Comparison of ENCODE assay signal across 1 cellular context in genomic region chr1:197775282-197776262, GRCh38.
TF ChIP-seq lines count a peak whose summit lies in the region.

A gene with protein sequence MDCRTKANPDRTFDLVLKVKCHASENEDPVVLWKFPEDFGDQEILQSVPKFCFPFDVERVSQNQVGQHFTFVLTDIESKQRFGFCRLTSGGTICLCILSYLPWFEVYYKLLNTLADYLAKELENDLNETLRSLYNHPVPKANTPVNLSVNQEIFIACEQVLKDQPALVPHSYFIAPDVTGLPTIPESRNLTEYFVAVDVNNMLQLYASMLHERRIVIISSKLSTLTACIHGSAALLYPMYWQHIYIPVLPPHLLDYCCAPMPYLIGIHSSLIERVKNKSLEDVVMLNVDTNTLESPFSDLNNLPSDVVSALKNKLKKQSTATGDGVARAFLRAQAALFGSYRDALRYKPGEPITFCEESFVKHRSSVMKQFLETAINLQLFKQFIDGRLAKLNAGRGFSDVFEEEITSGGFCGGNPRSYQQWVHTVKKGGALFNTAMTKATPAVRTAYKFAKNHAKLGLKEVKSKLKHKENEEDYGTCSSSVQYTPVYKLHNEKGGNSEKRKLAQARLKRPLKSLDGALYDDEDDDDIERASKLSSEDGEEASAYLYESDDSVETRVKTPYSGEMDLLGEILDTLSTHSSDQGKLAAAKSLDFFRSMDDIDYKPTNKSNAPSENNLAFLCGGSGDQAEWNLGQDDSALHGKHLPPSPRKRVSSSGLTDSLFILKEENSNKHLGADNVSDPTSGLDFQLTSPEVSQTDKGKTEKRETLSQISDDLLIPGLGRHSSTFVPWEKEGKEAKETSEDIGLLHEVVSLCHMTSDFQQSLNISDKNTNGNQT (minus strand): TSS chr1:197775480. CDS start chr1:197775155, 325 bp downstream.

TF ChIP-seq in HEK293, 187 proteins besides CTCF, POLR2A, EP300 and RAD21 (continued from another document):
- TF ChIP-seq ZNF23 (tag by site-specific recombination; IDR thresholded peaks at IDR 0.05; ENCODE audit: borderline replicate concordance) (no peak), KLF8 (tag by site-specific recombination; IDR thresholded peaks at IDR 0.05) (peak; percentile 72; the same call in 1 of the 2 replicates), ZNF548 (tag by site-specific recombination; IDR thresholded peaks at IDR 0.05) (no peak), ZNF335 (tag by site-specific recombination; conservative IDR thresholded peaks at IDR 0.05) (peak; percentile 77), ZNF26 (tag by site-specific recombination; IDR thresholded peaks at IDR 0.05) (no peak), ZNF366 (tag by site-specific recombination; conservative IDR thresholded peaks at IDR 0.05) (no peak), ZNF529 (tag by site-specific recombination; IDR thresholded peaks at IDR 0.05; ENCODE audit: insufficient replicate concordance) (no peak), SCRT2 (tag by site-specific recombination; IDR thresholded peaks at IDR 0.05) (no peak), HOXD13 (CRISPR knock-in tag; IDR thresholded peaks at IDR 0.05; ENCODE audit: borderline replicate concordance) (no peak), ZBTB8A (tag by site-specific recombination; IDR thresholded peaks at IDR 0.05) (peak; percentile 73), ZNF16 (tag by site-specific recombination; IDR thresholded peaks at IDR 0.05; ENCODE audit: low read depth) (no peak), ZNF549 (tag by site-specific recombination; IDR thresholded peaks at IDR 0.05) (no peak)
